In the genomic region with DNA sequence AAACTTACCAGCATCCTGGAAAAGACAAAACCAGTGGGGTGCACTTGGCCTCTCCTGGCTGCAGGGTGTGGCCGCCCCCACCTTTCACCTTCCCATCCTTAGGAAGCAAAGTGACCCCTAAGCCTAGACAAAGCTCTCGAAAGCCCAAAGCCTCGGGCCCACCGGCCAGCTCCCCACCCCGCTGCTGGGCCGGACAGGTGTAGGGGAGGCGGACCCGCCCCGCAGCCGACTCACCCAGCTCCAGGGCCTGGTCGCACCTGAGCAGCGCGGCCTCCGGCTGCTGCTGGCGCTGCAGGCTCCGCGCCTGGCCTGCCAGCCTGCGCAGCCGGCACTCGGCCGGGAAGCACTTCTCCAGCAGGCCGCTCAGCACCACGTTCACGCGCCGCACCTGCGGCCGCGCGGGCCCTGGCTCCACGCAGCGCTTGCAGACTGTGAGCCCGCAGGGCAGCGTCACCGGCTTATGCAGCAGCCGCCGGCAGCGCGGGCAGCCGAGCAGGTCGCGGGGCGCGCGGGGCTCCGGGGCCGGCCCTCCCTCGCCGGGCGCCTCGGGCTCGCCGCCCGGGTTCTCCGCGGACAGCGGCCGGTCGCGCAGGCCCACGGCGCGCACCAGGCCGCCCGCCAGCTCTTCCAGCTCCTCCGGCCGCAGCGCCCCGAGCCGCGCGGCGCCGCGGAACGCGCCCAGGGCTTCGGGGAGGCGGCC, we compare ENCODE assay signal across 7 cellular contexts. TPM values are rescaled to one million over a fixed set of nuclear protein-coding genes. Genes with fewer than 3 reads are reported as not detected.
DNase-seq lines count a peak whose midpoint lies in the region; ATAC-seq, FAIRE-seq and TF ChIP-seq lines count a peak whose summit lies in the region.

No MANE protein-coding gene starts in this region.

- DNase-seq in GM12892 (ENCODE audit: insufficient read length) (peak; percentile 12), NCI-H345 (lab: John Stamatoyannopoulos, UW) (peak; percentile 65), chondrocyte (ENCODE audit: low spot score) (no peak), left lung (peak; percentile 36 to 84)
- DNase-seq in stimulated activated naive CD8-positive, alpha-beta T cell treated with anti-CD3 and anti-CD28 coated beads, Interleukin-15, Interleukin-2, amounts not matched to agents 100 U/mL and 50 U/mL, for 24 hours: peak; percentile 8

- peaks cover 0 to 5% of the 10 kb centered on the region in 2 donors for H3K4me1 ChIP-seq in left lung

- peaks cover 51% of the 10 kb centered on the region for H3K27me3 Mint-ChIP-seq in chondrocyte (ENCODE audit: low read depth)

- ATAC-seq in left lung: peak; percentile 85
- peak; percentile 40 for ATAC-seq in stimulated activated naive CD8-positive, alpha-beta T cell treated with anti-CD3 and anti-CD28 coated beads, Interleukin-15, Interleukin-2, amounts not matched to agents 100 U/mL and 50 U/mL, for 24 hours
- ATAC-seq in GM18498 (IDR thresholded peaks at IDR 0.05; ENCODE audit: unreplicated experiment): no peak
- no peak for ATAC-seq in GM21423 (IDR thresholded peaks at IDR 0.05; ENCODE audit: unreplicated experiment)

- peaks cover 22 to 89% of the 10 kb centered on the region in 2 donors for H3K27me3 ChIP-seq in left lung

- FAIRE-seq in GM12892 (lab: Jason Lieb, UNC): no peak

- H3K9me3 Mint-ChIP-seq in chondrocyte (ENCODE audit: low read depth): peaks cover 23% of the 10 kb centered on the region

- peak; percentile 63 for TF ChIP-seq CTCF in chondrocyte (IDR thresholded peaks at IDR 0.05)
- TF ChIP-seq CTCF in left lung (IDR thresholded peaks at IDR 0.05): peak; percentile 16 to 18

- peaks cover 0 to 14% of the 10 kb centered on the region in 2 donors for H3K9me3 ChIP-seq in left lung

- no peak for TF ChIP-seq POLR2A in GM12892 (IDR thresholded peaks at IDR 0.05; ENCODE audit: low read depth, low read length)

- peaks cover 10% of the 10 kb centered on the region for H3K4me1 Mint-ChIP-seq in chondrocyte (ENCODE audit: low read depth)

- no peaks in the 10 kb centered on the region for H3K36me3 ChIP-seq in left lung

- peak overlapping the region; percentile 57 for H3K4me3 Mint-ChIP-seq in chondrocyte (ENCODE audit: unreplicated experiment)

- intact Hi-C loops in left lung (cut with DNase I): no loop called here

- H3K27ac ChIP-seq in left lung: peak overlapping the region in 1 of 2 donors; percentile 30

- peaks cover 14% of the 10 kb centered on the region for H3K36me3 Mint-ChIP-seq in chondrocyte (ENCODE audit: low read depth)

- no peak overlapping the region for H3K27ac Mint-ChIP-seq in chondrocyte (ENCODE audit: unreplicated experiment)

- H3K4me3 ChIP-seq in left lung: peak overlapping the region; percentile 31 to 44

RNA-seq across cellular contexts. Expression of gene LONRF2, which starts 1.0 kb away (rescaled TPM):
- polyA plus RNA-seq in GM12892 (2012; ENCODE audit: missing spikeins): not detected
- total RNA-seq in chondrocyte (1.7 to 1.8 TPM (median 1.7 TPM) in 3 replicates), left lung (1 to 10 TPM; 3.1 to 3.8 TPM)

Comparison
In these comparisons a context has a peak if more than half of its experiments do, and no peak if none do; other contexts are left out.
1. ATAC-seq: peak in left lung (single experiment) and stimulated activated naive CD8-positive, alpha-beta T cell treated with anti-CD3 and anti-CD28 coated beads, Interleukin-15, Interleukin-2, amounts not matched to agents 100 U/mL and 50 U/mL, for 24 hours (single experiment); none in GM18498 (single experiment) and GM21423 (single experiment).